ENCODE assay signal across 1 cellular context in the genomic region with DNA sequence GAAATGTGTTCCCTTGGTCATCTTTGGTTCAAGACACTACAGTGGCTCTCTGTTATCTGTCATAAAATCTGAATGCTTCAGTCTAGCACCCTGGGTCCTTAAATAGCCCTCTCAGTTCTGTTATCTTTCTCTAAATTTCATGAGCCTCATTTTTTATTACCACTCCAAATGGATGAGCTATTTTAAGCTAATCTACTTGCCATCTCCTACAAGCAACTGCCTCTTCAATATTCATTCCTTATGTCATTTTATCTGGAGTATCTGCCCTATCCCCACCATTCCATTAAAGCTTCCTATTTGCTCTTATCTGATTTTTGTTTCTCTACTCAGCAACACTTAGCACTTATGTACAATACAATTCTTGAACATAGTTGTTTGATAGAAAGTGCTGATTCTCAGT.
TF ChIP-seq lines count a peak whose summit lies in the region.

No MANE protein-coding gene starts in this region.

TF ChIP-seq in K562, 482 proteins besides CTCF, POLR2A, EP300 and RAD21 (continued from another document):
- TF ChIP-seq, protein P1, sequence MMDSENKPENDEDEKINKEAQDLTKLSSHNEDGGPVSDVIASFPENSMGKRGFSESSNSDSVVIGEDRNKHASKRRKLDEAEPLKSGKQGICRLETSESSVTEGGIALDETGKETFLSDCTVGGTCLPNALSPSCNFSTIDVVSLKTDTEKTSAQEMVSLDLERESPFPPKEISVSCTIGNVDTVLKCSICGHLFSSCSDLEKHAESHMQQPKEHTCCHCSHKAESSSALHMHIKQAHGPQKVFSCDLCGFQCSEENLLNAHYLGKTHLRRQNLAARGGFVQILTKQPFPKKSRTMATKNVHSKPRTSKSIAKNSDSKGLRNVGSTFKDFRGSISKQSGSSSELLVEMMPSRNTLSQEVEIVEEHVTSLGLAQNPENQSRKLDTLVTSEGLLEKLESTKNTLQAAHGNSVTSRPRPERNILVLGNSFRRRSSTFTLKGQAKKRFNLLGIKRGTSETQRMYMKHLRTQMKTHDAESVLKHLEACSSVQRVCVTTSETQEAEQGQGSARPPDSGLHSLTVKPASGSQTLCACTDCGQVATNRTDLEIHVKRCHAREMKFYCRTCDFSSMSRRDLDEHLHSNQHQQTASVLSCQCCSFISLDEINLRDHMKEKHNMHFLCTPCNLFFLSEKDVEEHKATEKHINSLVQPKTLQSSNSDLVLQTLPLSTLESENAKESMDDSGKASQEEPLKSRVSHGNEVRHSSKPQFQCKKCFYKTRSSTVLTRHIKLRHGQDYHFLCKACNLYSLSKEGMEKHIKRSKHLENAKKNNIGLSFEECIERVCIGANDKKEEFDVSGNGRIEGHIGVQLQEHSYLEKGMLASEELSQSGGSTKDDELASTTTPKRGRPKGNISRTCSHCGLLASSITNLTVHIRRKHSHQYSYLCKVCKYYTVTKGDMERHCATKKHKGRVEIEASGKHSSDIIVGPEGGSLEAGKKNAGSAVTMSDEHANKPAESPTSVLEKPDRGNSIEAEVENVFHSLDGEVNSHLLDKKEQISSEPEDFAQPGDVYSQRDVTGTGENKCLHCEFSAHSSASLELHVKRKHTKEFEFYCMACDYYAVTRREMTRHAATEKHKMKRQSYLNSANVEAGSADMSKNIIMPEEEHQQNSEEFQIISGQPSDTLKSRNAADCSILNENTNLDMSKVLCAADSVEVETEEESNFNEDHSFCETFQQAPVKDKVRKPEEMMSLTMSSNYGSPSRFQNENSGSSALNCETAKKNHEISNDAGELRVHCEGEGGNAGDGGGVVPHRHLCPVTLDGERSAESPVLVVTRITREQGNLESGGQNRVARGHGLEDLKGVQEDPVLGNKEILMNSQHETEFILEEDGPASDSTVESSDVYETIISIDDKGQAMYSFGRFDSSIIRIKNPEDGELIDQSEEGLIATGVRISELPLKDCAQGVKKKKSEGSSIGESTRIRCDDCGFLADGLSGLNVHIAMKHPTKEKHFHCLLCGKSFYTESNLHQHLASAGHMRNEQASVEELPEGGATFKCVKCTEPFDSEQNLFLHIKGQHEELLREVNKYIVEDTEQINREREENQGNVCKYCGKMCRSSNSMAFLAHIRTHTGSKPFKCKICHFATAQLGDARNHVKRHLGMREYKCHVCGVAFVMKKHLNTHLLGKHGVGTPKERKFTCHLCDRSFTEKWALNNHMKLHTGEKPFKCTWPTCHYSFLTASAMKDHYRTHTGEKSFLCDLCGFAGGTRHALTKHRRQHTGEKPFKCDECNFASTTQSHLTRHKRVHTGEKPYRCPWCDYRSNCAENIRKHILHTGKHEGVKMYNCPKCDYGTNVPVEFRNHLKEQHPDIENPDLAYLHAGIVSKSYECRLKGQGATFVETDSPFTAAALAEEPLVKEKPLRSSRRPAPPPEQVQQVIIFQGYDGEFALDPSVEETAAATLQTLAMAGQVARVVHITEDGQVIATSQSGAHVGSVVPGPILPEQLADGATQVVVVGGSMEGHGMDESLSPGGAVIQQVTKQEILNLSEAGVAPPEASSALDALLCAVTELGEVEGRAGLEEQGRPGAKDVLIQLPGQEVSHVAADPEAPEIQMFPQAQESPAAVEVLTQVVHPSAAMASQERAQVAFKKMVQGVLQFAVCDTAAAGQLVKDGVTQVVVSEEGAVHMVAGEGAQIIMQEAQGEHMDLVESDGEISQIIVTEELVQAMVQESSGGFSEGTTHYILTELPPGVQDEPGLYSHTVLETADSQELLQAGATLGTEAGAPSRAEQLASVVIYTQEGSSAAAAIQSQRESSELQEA (IDR thresholded peaks at IDR 0.05; ENCODE audit: low read depth) = no peak
- TF ChIP-seq TFE3 (CRISPR knock-in tag; IDR thresholded peaks at IDR 0.05) (no peak), C11orf30 (IDR thresholded peaks at IDR 0.05; ENCODE audit: low read depth) (peak; percentile 43; the same call in 1 of the 2 replicates), CXXC5 (CRISPR knock-in tag; IDR thresholded peaks at IDR 0.05) (no peak), ZNF121 (CRISPR knock-in tag; conservative IDR thresholded peaks at IDR 0.05) (no peak), MECOM (CRISPR knock-in tag; IDR thresholded peaks at IDR 0.05) (no peak), ZBTB5 (IDR thresholded peaks at IDR 0.05) (no peak), ZC3H11A (IDR thresholded peaks at IDR 0.05; ENCODE audit: low read depth, low read length) (no peak), ZNF274 (IDR thresholded peaks at IDR 0.05; ENCODE audit: borderline replicate concordance, low read depth, low read length) (no peak), ATF7 (IDR thresholded peaks at IDR 0.05) (no peak), ARHGAP35 (IDR thresholded peaks at IDR 0.05; ENCODE audit: partially characterized antibody) (no peak), BMI1 (IDR thresholded peaks at IDR 0.05; ENCODE audit: low read length) (no peak), RBFOX2 (IDR thresholded peaks at IDR 0.05; ENCODE audit: low read depth, low read length) (no peak)
